ENCODE assay signal across 8 cellular contexts in genomic region chr14:72925815-72926291, GRCh38. TPM values are rescaled to one million over a fixed set of nuclear protein-coding genes. Genes with fewer than 3 reads are reported as not detected.
DNase-seq lines count a peak whose midpoint lies in the region; ATAC-seq, FAIRE-seq and TF ChIP-seq lines count a peak whose summit lies in the region.

No MANE protein-coding gene starts in this region.

- H3K9ac ChIP-seq in K562 (ENCODE audit: insufficient read depth in 1 of 2, low read depth in 2 of 2, low read length in 2 of 2), result peak overlapping the region; percentile 94 to 98
- H3K9ac ChIP-seq in mesenchymal stem cell (ENCODE audit: low read length), result peak overlapping the region; percentile 88

- no peak for TF ChIP-seq RAD21 in K562 (CRISPR knock-in tag; conservative IDR thresholded peaks at IDR 0.05 in 1 of 2, IDR thresholded peaks at IDR 0.05 in 1 of 2)

- no peaks in the 10 kb centered on the region for H3K9me1 ChIP-seq in K562 (ENCODE audit: control insufficient read depth, insufficient read depth, low read length)

- no TSS peak for BruUV-seq in K562 (replicated peaks; lab: Mats Ljungman, UMichigan)

- no peaks in the 10 kb centered on the region for H3K9me3 Mint-ChIP-seq in activated CD4-positive, alpha-beta T cell treated with anti-CD3 and anti-CD28 coated beads, Interleukin-2, amount 10 ng/mL, durations not matched to agents 24 days and 14 days

- no peak for TF ChIP-seq CTCF in K562 (IDR thresholded peaks at IDR 0.05 in 2 of 3, conservative IDR thresholded peaks at IDR 0.05 in 1 of 3; ENCODE audit: insufficient read depth in 2 of 3, low read depth in 1 of 3, low read length in 3 of 3)

- WGBS in K562 (ENCODE audit: insufficient coverage, low coverage, missing lambda C conversion rate), result 1% methylated on average over 20 of the region's 33 CpGs
- WGBS in mesenchymal stem cell, result 28% methylated on average over 29 of the region's 33 CpGs
- WGBS in aorta, 2 donors, result 4 to 6% methylated on average over 30 to 33 of the region's 33 CpGs

- no peak overlapping the region for H3K23ac ChIP-seq in mesenchymal stem cell (ENCODE audit: low read length in 2 of 2)

- H3K4me1 ChIP-seq in K562 (replicated peaks in 1 of 2; ENCODE audit: control insufficient read depth in 2 of 2, insufficient read depth in 2 of 2, low read length in 2 of 2), result peaks cover 21 to 49% of the 10 kb centered on the region in 2 experiments
- H3K4me1 ChIP-seq in mesenchymal stem cell (ENCODE audit: control insufficient read depth, insufficient read depth, low read depth, low read length), result peaks cover 16% of the 10 kb centered on the region
- no peaks in the 10 kb centered on the region for H3K4me1 ChIP-seq in aorta (ENCODE audit: control insufficient read depth in 1 of 2, insufficient read depth in 2 of 2, low read length in 2 of 2)

- peak overlapping the region in 1 of 2 experiments; percentile 37 for H2BK12ac ChIP-seq in mesenchymal stem cell (ENCODE audit: low read length in 2 of 2)

- H3K4me1 Mint-ChIP-seq in activated CD4-positive, alpha-beta T cell treated with anti-CD3 and anti-CD28 coated beads, Interleukin-2, amount 10 ng/mL, durations not matched to agents 24 days and 14 days, result peaks cover 11% of the 10 kb centered on the region

- H3K79me1 ChIP-seq in mesenchymal stem cell (replicated peaks; ENCODE audit: low read length, poor library complexity, severe bottlenecking), result peaks cover 18% of the 10 kb centered on the region

- peak overlapping the region; percentile 93 for H3K27ac Mint-ChIP-seq in activated CD4-positive, alpha-beta T cell treated with anti-CD3 and anti-CD28 coated beads, Interleukin-2, amount 10 ng/mL, durations not matched to agents 24 days and 14 days

- intact Hi-C loops in activated CD4-positive, alpha-beta T cell treated with anti-CD3 and anti-CD28 coated beads, Interleukin-2, amount 10 ng/mL, durations not matched to agents 24 days and 14 days (cut with micrococcal nuclease), result loop anchor here (1.0 kb wide), 4 partner anchors 32 to 408 kb away; partner anchors contain the start of genes DPF3, RBM25 and ZFYVE1
- intact Hi-C loops in K562 (cut with micrococcal nuclease), result loop anchor here (10.0 kb wide), 1 partner anchor 539 kb away; no protein-coding TSS in a partner anchor
- intact Hi-C loops in aorta (cut with DNase I), result no loop called here

- H3K9me3 ChIP-seq in K562 (replicated peaks; ENCODE audit: control insufficient read depth, insufficient read depth, low read depth, low read length) (no peaks in the 10 kb centered on the region), mesenchymal stem cell (ENCODE audit: control insufficient read depth, low read length) (no peaks in the 10 kb centered on the region), aorta (ENCODE audit: control insufficient read depth, low read length) (no peaks in the 10 kb centered on the region)

- DNase-seq in activated CD4-positive, alpha-beta T cell treated with anti-CD3 and anti-CD28 coated beads, Interleukin-2, amount 10 ng/mL, durations not matched to agents 24 days and 14 days, result no peak
- no peak for DNase-seq in activated CD4-positive, alpha-beta T cell treated with anti-CD3 and anti-CD28 coated beads for 1 hour
- DNase-seq in K562 (ENCODE audit: extremely low read depth in 1 of 4, low spot score in 3 of 4) (peak in 2 of 4 experiments; percentile 93), mesenchymal stem cell (no peak), aorta (no peak), DMS79 (lab: John Stamatoyannopoulos, UW) (no peak)

- no peak for TF ChIP-seq EP300 in K562 (IDR thresholded peaks at IDR 0.05; ENCODE audit: low read length)

- no peak overlapping the region for H3K4ac ChIP-seq in mesenchymal stem cell (ENCODE audit: low read depth in 1 of 2, low read length in 2 of 2)

- peaks cover 20% of the 10 kb centered on the region for H3K27me3 Mint-ChIP-seq in activated CD4-positive, alpha-beta T cell treated with anti-CD3 and anti-CD28 coated beads, Interleukin-2, amount 10 ng/mL, durations not matched to agents 24 days and 14 days

- no peak for FAIRE-seq in K562 (lab: Jason Lieb, UNC)

- H3K79me2 ChIP-seq in K562 (ENCODE audit: control insufficient read depth, insufficient read depth, low read length), result peaks cover 47% of the 10 kb centered on the region

- peak overlapping the region; percentile 37 for H4K91ac ChIP-seq in mesenchymal stem cell (ENCODE audit: low read length)

- H3K27me3 ChIP-seq in K562 (ENCODE audit: control insufficient read depth in 2 of 2, insufficient read depth in 2 of 2, low read length in 2 of 2), result no peaks in the 10 kb centered on the region
- H3K27me3 ChIP-seq in mesenchymal stem cell (ENCODE audit: control insufficient read depth in 1 of 2, insufficient read depth in 1 of 2, low read length in 2 of 2), result peaks cover 0 to 2% of the 10 kb centered on the region in 2 experiments
- H3K27me3 ChIP-seq in aorta (ENCODE audit: control insufficient read depth in 1 of 2, insufficient read depth in 2 of 2, low read length in 1 of 2), result no peaks in the 10 kb centered on the region

- no peak overlapping the region for H2BK15ac ChIP-seq in mesenchymal stem cell (ENCODE audit: low read depth, poor library complexity, severe bottlenecking)

- peaks cover 8% of the 10 kb centered on the region; the same call in 1 of the 3 replicates for H3K36me3 ChIP-seq in K562 (ENCODE audit: control insufficient read depth, insufficient read depth, low read length)
- H3K36me3 ChIP-seq in mesenchymal stem cell (ENCODE audit: control insufficient read depth in 1 of 2, insufficient read depth in 2 of 2, low read depth in 1 of 2, low read length in 2 of 2), result peaks cover 0 to 15% of the 10 kb centered on the region in 2 experiments
- H3K36me3 ChIP-seq in aorta (ENCODE audit: control insufficient read depth in 1 of 2, insufficient read depth in 2 of 2, low read length in 1 of 2), result no peaks in the 10 kb centered on the region

- peak overlapping the region; percentile 16 to 90 for H3K18ac ChIP-seq in mesenchymal stem cell (ENCODE audit: low read depth in 1 of 2, low read length in 2 of 2)

- H3K4me2 ChIP-seq in K562 (ENCODE audit: insufficient read depth, low read length) (peak overlapping the region; percentile 92), mesenchymal stem cell (ENCODE audit: low read length, poor library complexity, severe bottlenecking) (peak overlapping the region; percentile 83)

- H2BK120ac ChIP-seq in mesenchymal stem cell (ENCODE audit: low read depth, low read length), result no peak overlapping the region

- peak overlapping the region in 1 of 2 experiments; percentile 53 for H3K14ac ChIP-seq in mesenchymal stem cell (ENCODE audit: low read length in 2 of 2)

- peaks cover 4% of the 10 kb centered on the region for H3K36me3 Mint-ChIP-seq in activated CD4-positive, alpha-beta T cell treated with anti-CD3 and anti-CD28 coated beads, Interleukin-2, amount 10 ng/mL, durations not matched to agents 24 days and 14 days (ENCODE audit: low read depth)

- H4K20me1 ChIP-seq in K562 (replicated peaks; ENCODE audit: control insufficient read depth, insufficient read depth, low read length), result no peaks in the 10 kb centered on the region

- POLR2A ChIA-PET in K562 (lab: Yijun Ruan, JAX), result interaction anchor here (0.5 to 2.0 kb wide), 9 partner anchors 9 to 417 kb away, joined by 3 to 11 read pairs (median 4); partner anchors contain the start of gene ZFYVE1

- H3K27ac ChIP-seq in K562 (ENCODE audit: extremely low read depth, low read depth, low read length), result peak overlapping the region; percentile 98
- no peak overlapping the region for H3K27ac ChIP-seq in mesenchymal stem cell (ENCODE audit: low read length, poor library complexity, severe bottlenecking)
- H3K27ac ChIP-seq in aorta (ENCODE audit: low read depth in 1 of 2, low read length in 2 of 2), result no peak overlapping the region

- ATAC-seq in HG03342 (IDR thresholded peaks at IDR 0.05; ENCODE audit: unreplicated experiment) (peak; percentile 19), K562 (peak; percentile 54), aorta (ENCODE audit: low FRiP score) (peak; percentile 60)
- no peak for ATAC-seq in activated CD4-positive, CD25-positive, alpha-beta regulatory T cell treated with anti-CD3 and anti-CD28 coated beads, Interleukin-2, amount 50 U/mL, for 24 hours

- H3K4me3 ChIP-seq in K562 (peak overlapping the region; percentile 90), mesenchymal stem cell (ENCODE audit: insufficient read depth in 1 of 2, low read depth in 1 of 2, low read length in 2 of 2) (peak overlapping the region; percentile 65 to 89), aorta (ENCODE audit: low read length in 2 of 2) (peak overlapping the region in 1 of 2 donors; percentile 2)

- H4K8ac ChIP-seq in mesenchymal stem cell (ENCODE audit: low read length), result peak overlapping the region; percentile 62

- H2AFZ ChIP-seq in K562 (ENCODE audit: low read depth, low read length) (peak overlapping the region; percentile 84), mesenchymal stem cell (ENCODE audit: low read depth, low read length) (peak overlapping the region; percentile 72)

- H3K4me3 Mint-ChIP-seq in activated CD4-positive, alpha-beta T cell treated with anti-CD3 and anti-CD28 coated beads, Interleukin-2, amount 10 ng/mL, durations not matched to agents 24 days and 14 days, result peak overlapping the region; percentile 87

- no peak overlapping the region for H2AK5ac ChIP-seq in mesenchymal stem cell (ENCODE audit: low read length, severe bottlenecking)

- CTCF ChIA-PET in K562 (lab: Yijun Ruan, JAX; ENCODE audit: low intra/inter-chr PET ratio), result no interaction called here

- TF ChIP-seq POLR2A in K562 (conservative IDR thresholded peaks at IDR 0.05), result peak; percentile 74

- in situ Hi-C loops in K562 (cut with MboI), result no loop called here

- no peak overlapping the region for H2BK5ac ChIP-seq in mesenchymal stem cell (ENCODE audit: low read depth, low read length, poor library complexity, severe bottlenecking)

RNA-seq across cellular contexts. Expression of gene DCAF4, which starts 0.4 kb away (rescaled TPM):
- total RNA-seq in activated CD4-positive, alpha-beta T cell treated with anti-CD3 and anti-CD28 coated beads, Interleukin-2, amount 10 ng/mL, durations not matched to agents 24 days and 14 days, result 20.2 and 21.6 TPM in 2 replicates
- 103 and 169 TPM in 2 replicates for total RNA-seq in K562 (2011; cell fraction: chromatin; rRNA removed; ENCODE audit: low replicate concordance)
- 82.0 and 90.8 TPM in 2 replicates for total RNA-seq in K562 (2011; cell fraction: nucleolus; rRNA removed)
- 65.7 and 81.0 TPM in 2 replicates for total RNA-seq in K562 (2011; cell fraction: nucleoplasm; rRNA removed)
- total RNA-seq in K562 (2014; rRNA removed) (21.4 and 31.3 TPM in 2 replicates), K562 (2014; rRNA removed; fragmentation: Illumina TruSeq; extraction: Trizol) (18.8 and 22.9 TPM in 2 replicates), K562 (2015; rRNA removed; fragmentation: Illumina TruSeq; extraction: Trizol) (19.6 and 20.4 TPM in 2 replicates), K562 (2021) (27.9 and 28.2 TPM in 2 replicates), aorta (10 to 100 TPM; 11.3 to 15.7 TPM)
- polyA plus RNA-seq in K562 (2011; rRNA removed) (26.9 and 31.8 TPM in 2 replicates), K562 (2014; fragmentation: Illumina TruSeq; extraction: Trizol) (40.3 and 49.2 TPM in 2 replicates), K562 (2014; fragmentation: Nextera tagmentation; extraction: Ambion mirVana) (1 to 10 TPM; 2.7 to 3.8 TPM), K562 (2014; rRNA removed) (27.9 and 34.6 TPM in 2 replicates), aorta (1 to 10 TPM; 4.6 to 7.4 TPM)
- polyA plus RNA-seq in K562 (2011; cell fraction: cytosol; rRNA removed), result 19.4 and 29.3 TPM in 2 replicates
- 98.8 and 105 TPM in 2 replicates for polyA plus RNA-seq in K562 (2011; cell fraction: nucleus; rRNA removed)
- 13.8 and 14.5 TPM in 2 replicates for polyA plus RNA-seq in K562 (2012)
- 28.0 and 31.0 TPM in 2 replicates for polyA minus RNA-seq in K562 (2011; rRNA and poly(A)+ RNA removed)
- polyA minus RNA-seq in K562 (2011; cell fraction: cytosol; rRNA and poly(A)+ RNA removed), result 6.0 and 10.9 TPM in 2 replicates
- 34.7 and 41.1 TPM in 2 replicates for polyA minus RNA-seq in K562 (2011; cell fraction: nucleus; rRNA and poly(A)+ RNA removed)
- polyA plus RNA-seq in mesenchymal stem cell (2013, experiment 1 of 2), result 21.1 TPM
- 23.4 TPM for polyA plus RNA-seq in mesenchymal stem cell (2013, experiment 2 of 2)

RNA-seq across cellular contexts. Expression of gene DPF3, which starts 32.0 kb away (rescaled TPM):
- 1.5 and 2.8 TPM in 2 replicates for total RNA-seq in activated CD4-positive, alpha-beta T cell treated with anti-CD3 and anti-CD28 coated beads, Interleukin-2, amount 10 ng/mL, durations not matched to agents 24 days and 14 days
- total RNA-seq in K562 (2011; cell fraction: chromatin; rRNA removed; ENCODE audit: low replicate concordance), result 6.6 TPM in 2 replicates
- total RNA-seq in K562 (2011; cell fraction: nucleolus; rRNA removed), result 4.2 and 4.7 TPM in 2 replicates
- total RNA-seq in K562 (2011; cell fraction: nucleoplasm; rRNA removed), result 3.7 and 5.2 TPM in 2 replicates
- total RNA-seq in K562 (2014; rRNA removed), result 1.0 and 4.9 TPM in 2 replicates
- 0.64 and 1.2 TPM in 2 replicates for total RNA-seq in K562 (2014; rRNA removed; fragmentation: Illumina TruSeq; extraction: Trizol)
- 1.3 and 2.1 TPM in 2 replicates for total RNA-seq in K562 (2015; rRNA removed; fragmentation: Illumina TruSeq; extraction: Trizol)
- 1.1 and 1.7 TPM in 2 replicates for total RNA-seq in K562 (2021)
- polyA plus RNA-seq in K562 (2011; rRNA removed), result 0.64 and 0.78 TPM in 2 replicates
- polyA plus RNA-seq in K562 (2011; cell fraction: cytosol; rRNA removed), result 0.37 and 0.38 TPM in 2 replicates
- polyA plus RNA-seq in K562 (2011; cell fraction: nucleus; rRNA removed), result 2.2 and 3.4 TPM in 2 replicates
- polyA plus RNA-seq in K562 (2012), result 1.0 and 1.3 TPM in 2 replicates
- polyA plus RNA-seq in K562 (2014; fragmentation: Illumina TruSeq; extraction: Trizol), result 1.0 and 1.1 TPM in 2 replicates
- polyA plus RNA-seq in K562 (2014; fragmentation: Nextera tagmentation; extraction: Ambion mirVana), result under 1 TPM; 0.21 to 0.25 TPM
- 1.4 and 1.8 TPM in 2 replicates for polyA plus RNA-seq in K562 (2014; rRNA removed)
- polyA minus RNA-seq in K562 (2011; rRNA and poly(A)+ RNA removed), result 0.63 and 1.9 TPM in 2 replicates
- not detected in 2 replicates for polyA minus RNA-seq in K562 (2011; cell fraction: cytosol; rRNA and poly(A)+ RNA removed)
- polyA minus RNA-seq in K562 (2011; cell fraction: nucleus; rRNA and poly(A)+ RNA removed), result 3.1 and 3.9 TPM in 2 replicates
- 1.0 TPM for polyA plus RNA-seq in mesenchymal stem cell (2013, experiment 1 of 2)
- 0.90 TPM for polyA plus RNA-seq in mesenchymal stem cell (2013, experiment 2 of 2)
- 1 to 10 TPM in 1 of 2 donors, under 1 TPM in 1; 0.65 to 2.2 TPM for total RNA-seq in aorta
- under 1 TPM; 0.15 to 0.75 TPM for polyA plus RNA-seq in aorta

Comparison
In these comparisons a context has a peak if more than half of its experiments do, and no peak if none do; other contexts are left out.
1. ATAC-seq: peak in HG03342 (single experiment), K562 (single experiment) and aorta (single experiment); none in activated CD4-positive, CD25-positive, alpha-beta regulatory T cell treated with anti-CD3 and anti-CD28 coated beads, Interleukin-2, amount 50 U/mL, for 24 hours (0 of 2).
2. intact Hi-C loops: an anchor here in activated CD4-positive, alpha-beta T cell treated with anti-CD3 and anti-CD28 coated beads, Interleukin-2, amount 10 ng/mL, durations not matched to agents 24 days and 14 days (1.0 kb wide) and K562 (10.0 kb wide); none called in aorta.